ENCODE assay signal across 11 cellular contexts in the genomic region with DNA sequence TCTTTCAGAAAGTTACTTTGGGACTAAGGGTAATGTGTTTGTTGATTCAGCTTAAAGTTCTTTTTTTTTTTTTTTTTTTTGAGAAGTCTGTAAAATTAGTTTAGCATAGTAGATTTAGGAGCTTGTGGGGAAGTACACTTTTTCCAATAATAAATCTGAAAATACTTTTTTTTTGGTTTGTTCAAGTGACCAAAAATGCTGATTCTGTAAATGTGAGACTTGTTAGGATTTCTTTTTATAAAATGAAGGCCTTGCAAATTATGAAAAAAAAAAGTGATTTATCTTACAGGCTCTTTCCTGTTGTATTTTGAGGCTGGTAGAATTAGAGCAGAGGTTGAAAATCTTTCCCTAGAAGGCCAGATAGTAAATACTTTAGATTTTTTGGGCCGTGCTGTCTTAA.
"Had no signal": no experiment of that assay in that cellular context is flagged by ENCODE, and none has a peak within 500 bp of the region (broad histone marks: within the 10 kb centered on the region; RNA-seq: fewer than 3 reads in every experiment).

No MANE protein-coding gene starts in this region.

- H3K9ac ChIP-seq: GM23248 had no signal

- DNase-seq: GM23248, GOT3, H7, H9, HCEC 1CT, HFFc6 had no signal

- FAIRE-seq: H1, H54 had no signal

- H2AFZ ChIP-seq: GM23248, GM23338 had no signal

- H3K27ac ChIP-seq: GM23248 had no signal

- H3K4me2 ChIP-seq: GM23338 had no signal

- ATAC-seq: GM23338, HCT116 had no signal

- H3K9me3 ChIP-seq: HAP-1 had no signal

- H3K4me3 ChIP-seq: GM23248, GM23338, HAP-1 had no signal
